8 cellular contexts compared by ENCODE assay signal in the genomic region with DNA sequence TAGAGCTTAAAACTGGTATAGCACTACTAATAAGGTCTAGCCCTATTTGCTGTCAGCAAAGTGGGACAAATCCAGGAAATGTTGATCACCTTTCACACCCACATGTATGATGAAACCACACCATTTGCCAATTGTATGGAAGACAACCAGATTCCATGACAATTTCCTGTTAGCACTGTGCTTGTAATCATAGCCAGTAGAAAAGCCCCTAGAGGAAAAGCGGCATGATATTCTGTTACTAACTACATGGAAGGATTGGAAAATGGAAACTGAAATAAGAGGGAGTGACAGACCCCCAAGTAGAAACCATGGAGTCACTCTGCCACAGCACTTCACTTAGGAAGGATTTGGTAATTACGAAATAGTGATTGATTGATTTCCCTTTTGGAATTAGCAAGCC. TPM values are rescaled to one million over a fixed set of nuclear protein-coding genes. Genes with fewer than 3 reads are reported as not detected.
DNase-seq lines count a peak whose midpoint lies in the region; ATAC-seq and TF ChIP-seq lines count a peak whose summit lies in the region.

No MANE protein-coding gene starts in this region.

- no CpG with 5 or more reads among the region's 2 CpGs for WGBS in H9 (ENCODE audit: extremely low coverage, insufficient read length, low lambda C conversion rate)

- no peak overlapping the region for H2BK20ac ChIP-seq in H9 (ENCODE audit: low read depth, low read length, poor library complexity, severe bottlenecking)

- peak overlapping the region; percentile 89 for H3K4me2 ChIP-seq in osteoblast (ENCODE audit: insufficient read depth, low read length)
- no peak overlapping the region for H3K4me2 ChIP-seq in H9 (ENCODE audit: insufficient read depth, insufficient read length, low read length)

- H3K27ac Mint-ChIP-seq in endothelial cell (ENCODE audit: unreplicated experiment) (peak overlapping the region; percentile 76), H9 (no peak overlapping the region)

- peak overlapping the region; percentile 71 for H3K4me3 ChIP-seq in osteoblast (ENCODE audit: insufficient read depth, low read length)

- H3K27ac ChIP-seq in osteoblast (ENCODE audit: low read depth, low read length) (no peak overlapping the region), H9 (ENCODE audit: insufficient read length, low read depth, low read length) (no peak overlapping the region)

- no peaks in the 10 kb centered on the region for H4K20me1 ChIP-seq in osteoblast (ENCODE audit: insufficient read depth, low read length)
- peaks cover 3% of the 10 kb centered on the region for H4K20me1 ChIP-seq in H9 (ENCODE audit: control insufficient read depth, insufficient read depth, insufficient read length)

- H3K56ac ChIP-seq in H9 (ENCODE audit: insufficient read length, low read depth, low read length), result no peak overlapping the region

- no peak overlapping the region for H4K5ac ChIP-seq in H9 (ENCODE audit: insufficient read length, low read depth, low read length)

- no peak overlapping the region for H3K9ac ChIP-seq in H9 (ENCODE audit: extremely low read depth, insufficient read length, low read length)

- TF ChIP-seq CTCF in endothelial cell (IDR thresholded peaks at IDR 0.05; ENCODE audit: unreplicated experiment) (no peak), osteoblast (IDR thresholded peaks at IDR 0.05; ENCODE audit: extremely low read depth, low read depth, low read length) (no peak), H9 (conservative IDR thresholded peaks at IDR 0.05) (no peak)

- H3K4me3 Mint-ChIP-seq in endothelial cell (ENCODE audit: unreplicated experiment), result peak overlapping the region; percentile 86
- H3K4me3 Mint-ChIP-seq in H9, result peak overlapping the region in 1 of 2 experiments; percentile 77; a peak in 2 of 5 replicates

- H3K79me1 ChIP-seq in H9 (ENCODE audit: insufficient read depth, low read depth, low read length, poor library complexity, severe bottlenecking), result no peaks in the 10 kb centered on the region

- H3K4ac ChIP-seq in H9 (ENCODE audit: low read depth, low read length), result no peak overlapping the region

- DNase-seq in G401 (ENCODE audit: low spot score) (peak; percentile 47), NCI-H748 (lab: John Stamatoyannopoulos, UW; ENCODE audit: unreplicated experiment) (peak; percentile 46), endothelial cell (ENCODE audit: low spot score) (no peak), osteoblast (ENCODE audit: insufficient read length, low spot score, missing footprints) (no peak), NCI-H82 treated with DMSO at 0.1 percent for 48 hours (lab: John Stamatoyannopoulos, UW; ENCODE audit: unreplicated experiment) (no peak), H9 (no peak)
- DNase-seq in stimulated activated CD4-positive, alpha-beta T cell treated with anti-CD3 and anti-CD28 coated beads, Interleukin-2, amount 100 ng/mL, for 48 hours, result no peak

- H3K9me3 Mint-ChIP-seq in endothelial cell (ENCODE audit: unreplicated experiment), result no peaks in the 10 kb centered on the region
- H3K9me3 Mint-ChIP-seq in H9, result peaks cover 0 to 2% of the 10 kb centered on the region in 2 experiments; a peak in 1 of 5 replicates

- H4K91ac ChIP-seq in H9 (ENCODE audit: insufficient read length, low read depth, low read length), result no peak overlapping the region

- no peak overlapping the region for H2BK120ac ChIP-seq in H9 (ENCODE audit: low read depth, low read length, poor library complexity, severe bottlenecking)

- H3K36me3 Mint-ChIP-seq in endothelial cell (ENCODE audit: low read depth, unreplicated experiment) (peaks cover 4% of the 10 kb centered on the region), H9 (ENCODE audit: insufficient read depth in 1 of 3, low read depth in 3 of 3) (peaks cover 0 to 3% (median 0%) of the 10 kb centered on the region in 3 experiments; a peak in 1 of 7 replicates)

- H2BK5ac ChIP-seq in H9 (ENCODE audit: insufficient read length, low read length), result no peak overlapping the region

- H3K23me2 ChIP-seq in H9 (ENCODE audit: insufficient read length, low read depth, low read length, poor library complexity, severe bottlenecking), result peaks cover 4% of the 10 kb centered on the region

- H3K4me1 Mint-ChIP-seq in endothelial cell (ENCODE audit: unreplicated experiment), result peaks cover 35% of the 10 kb centered on the region
- H3K4me1 Mint-ChIP-seq in H9, result peaks cover 53 to 54% of the 10 kb centered on the region in 2 experiments

- H2BK15ac ChIP-seq in H9 (ENCODE audit: low read depth, low read length), result no peak overlapping the region

- H3K23ac ChIP-seq in H9 (ENCODE audit: insufficient read length, low read depth, low read length), result no peak overlapping the region

- no peak overlapping the region for H3T11ph ChIP-seq in H9 (ENCODE audit: low read length)

- H3K27me3 Mint-ChIP-seq in endothelial cell (ENCODE audit: unreplicated experiment), result peaks cover 15% of the 10 kb centered on the region
- H3K27me3 Mint-ChIP-seq in H9 (ENCODE audit: low read depth), result peaks cover 5% of the 10 kb centered on the region; the same call in 1 of the 2 replicates

- H3K14ac ChIP-seq in H9 (ENCODE audit: insufficient read depth, low read length), result no peak overlapping the region

- no peaks in the 10 kb centered on the region for H3K36me3 ChIP-seq in osteoblast (ENCODE audit: insufficient read depth, low read length)

- H3K18ac ChIP-seq in H9 (ENCODE audit: insufficient read length, low read depth, low read length), result no peak overlapping the region

- H3K4me1 ChIP-seq in osteoblast (ENCODE audit: insufficient read depth, low read length) (peaks cover 42% of the 10 kb centered on the region), H9 (ENCODE audit: insufficient read depth, low read length) (peaks cover 12% of the 10 kb centered on the region)

- H2AFZ ChIP-seq in osteoblast (ENCODE audit: low read length) (peak overlapping the region; percentile 38), H9 (ENCODE audit: low read length) (no peak overlapping the region)

- H4K8ac ChIP-seq in H9 (replicated peaks; ENCODE audit: insufficient read length, low read depth, low read length), result no peak overlapping the region

- H3K79me2 ChIP-seq in osteoblast (ENCODE audit: insufficient read depth, low read length) (peaks cover 6% of the 10 kb centered on the region), H9 (ENCODE audit: insufficient read depth, low read length) (no peaks in the 10 kb centered on the region; the same call in 1 of the 2 replicates)

- H3K9me3 ChIP-seq in osteoblast (ENCODE audit: low read depth, low read length) (no peaks in the 10 kb centered on the region), H9 (ENCODE audit: control insufficient read depth, low read depth, low read length) (no peaks in the 10 kb centered on the region)

- ATAC-seq in HG03378 (IDR thresholded peaks at IDR 0.05; ENCODE audit: unreplicated experiment), result no peak

- in situ Hi-C loops in G401 (cut with HindIII; ENCODE audit: low sequenced_read_pairs), result no loop called here

- no peak overlapping the region for H2AK5ac ChIP-seq in H9 (ENCODE audit: insufficient read length, low read length)

- H3K27me3 ChIP-seq in osteoblast (ENCODE audit: insufficient read depth, low read length) (no peaks in the 10 kb centered on the region), H9 (ENCODE audit: insufficient read depth, low read length) (no peaks in the 10 kb centered on the region)

- no peak overlapping the region for H2BK12ac ChIP-seq in H9 (ENCODE audit: insufficient read length, low read depth, low read length)

RNA-seq across cellular contexts. Expression of a gene that starts 0.9 kb away (rescaled TPM):
- 0.34 and 0.80 TPM in 2 replicates for total RNA-seq in G401 (2014; rRNA removed; shearing (Covaris generic))
- total RNA-seq in endothelial cell (ENCODE audit: unreplicated experiment), result 6.7 TPM
- 0.72 and 1.2 TPM in 2 replicates for total RNA-seq in osteoblast
- 0.75 and 0.87 TPM in 2 replicates for total RNA-seq in H9 (2021)

RNA-seq across cellular contexts. Expression of a gene that starts 3.3 kb away (rescaled TPM):
- 7.7 and 10.5 TPM in 2 replicates for total RNA-seq in G401 (2014; rRNA removed; shearing (Covaris generic))
- total RNA-seq in endothelial cell (ENCODE audit: unreplicated experiment) (7.7 TPM), osteoblast (7.2 and 8.3 TPM in 2 replicates), H9 (2021) (7.1 and 7.6 TPM in 2 replicates)

RNA-seq across cellular contexts. Expression of a gene that starts 14.0 kb away (rescaled TPM):
- 10.7 and 20.7 TPM in 2 replicates for total RNA-seq in G401 (2014; rRNA removed; shearing (Covaris generic))
- total RNA-seq in endothelial cell (ENCODE audit: unreplicated experiment) (10.7 TPM), osteoblast (29.3 and 35.1 TPM in 2 replicates), H9 (2021) (17.6 and 19.0 TPM in 2 replicates)

Comparison
In these comparisons a context has a peak if more than half of its experiments do, and no peak if none do; other contexts are left out.
1. DNase-seq: peak in G401 (single experiment) and NCI-H748 (single experiment); none in endothelial cell (single experiment), osteoblast (single experiment), NCI-H82 treated with DMSO at 0.1 percent for 48 hours (single experiment), H9 (single experiment) and stimulated activated CD4-positive, alpha-beta T cell treated with anti-CD3 and anti-CD28 coated beads, Interleukin-2, amount 100 ng/mL, for 48 hours (0 of 2).